In the genomic region with DNA sequence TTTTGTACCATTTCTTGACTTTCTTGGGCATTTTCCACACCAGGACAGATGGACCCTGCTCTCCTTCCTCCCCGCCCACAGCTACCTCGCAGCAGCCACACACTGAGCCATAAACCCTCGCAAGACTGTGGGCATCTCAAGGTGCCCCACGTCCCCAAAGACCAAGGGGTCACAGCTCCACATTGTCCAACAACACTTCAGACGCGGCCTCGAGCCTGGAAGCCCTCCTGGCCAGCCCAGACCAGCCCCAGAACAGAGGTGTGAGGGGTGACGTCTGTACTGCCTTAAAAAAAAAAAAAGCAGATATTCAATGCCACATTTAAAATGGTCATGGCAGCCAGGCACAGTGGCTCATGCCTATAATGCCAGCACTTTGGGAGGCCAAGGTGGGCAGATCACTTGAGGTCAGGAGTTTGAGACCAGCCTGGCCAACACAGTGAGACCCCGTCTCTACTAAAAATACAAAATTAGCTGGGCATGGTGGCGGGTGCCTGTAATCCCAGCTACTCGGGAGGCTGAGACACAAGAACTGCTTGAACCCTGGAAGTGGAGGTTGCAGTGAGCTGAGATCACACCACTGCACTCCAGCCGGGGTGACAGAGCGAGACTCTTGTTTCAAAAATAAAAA, we compare ENCODE assay signal across 9 cellular contexts. TPM values are rescaled to one million over a fixed set of nuclear protein-coding genes. Genes with fewer than 3 reads are reported as not detected.
DNase-seq lines count a peak whose midpoint lies in the region; ATAC-seq, FAIRE-seq and TF ChIP-seq lines count a peak whose summit lies in the region.
"Not testable (repeated sequence)": the region's sequence is repeated elsewhere in the genome, so short reads cannot be mapped to it uniquely, and the experiment has no call there.
"Had no signal": no experiment of that assay in that cellular context is flagged by ENCODE, and none has a peak within 500 bp of the region (broad histone marks: within the 10 kb centered on the region; RNA-seq: fewer than 3 reads in every experiment).

No MANE protein-coding gene starts in this region.

- not testable (repeated sequence) for TF ChIP-seq POLR2A in HepG2 (IDR thresholded peaks at IDR 0.05; ENCODE audit: insufficient read depth in 1 of 2, low read depth in 2 of 2, low read length in 2 of 2); transverse colon (IDR thresholded peaks at IDR 0.05)

- H3K27ac Mint-ChIP-seq in Calu3 (ENCODE audit: unreplicated experiment) (peak overlapping the region; percentile 30), HFFc6 (peak overlapping the region; percentile 95), nephron (peak overlapping the region; percentile 8 to 48 (median 42))
- peak overlapping the region; percentile 55 for H3K27ac Mint-ChIP-seq in activated naive CD4-positive, alpha-beta T cell treated with anti-CD3 and anti-CD28 coated beads, Interleukin-2, amount 50 U/mL, for 24 hours
- not testable (repeated sequence) for H3K27ac Mint-ChIP-seq in glutamatergic neuron (ENCODE audit: unreplicated experiment)

- not testable (repeated sequence) for TF ChIP-seq CTCF in Calu3 (IDR thresholded peaks at IDR 0.05; ENCODE audit: unreplicated experiment); HFFc6 (IDR thresholded peaks at IDR 0.05); glutamatergic neuron (IDR thresholded peaks at IDR 0.05; ENCODE audit: partially characterized antibody, unreplicated experiment); HepG2 (CRISPR knock-in tag; IDR thresholded peaks at IDR 0.05); nephron (IDR thresholded peaks at IDR 0.05; ENCODE audit: unreplicated experiment in 3 of 3); transverse colon (IDR thresholded peaks at IDR 0.05)

- intact Hi-C loops in Calu3 (cut with micrococcal nuclease; ENCODE audit: unreplicated experiment); HepG2 (cut with micrococcal nuclease; ENCODE audit: unreplicated experiment); transverse colon (cut with DNase I; ENCODE audit: low total_unique reads): not testable (repeated sequence)

- TF ChIP-seq EP300 in HepG2 (IDR thresholded peaks at IDR 0.05; ENCODE audit: low read depth in 2 of 2, low read length in 2 of 2); HepG2 (CRISPR knock-in tag; IDR thresholded peaks at IDR 0.05; ENCODE audit: borderline replicate concordance); transverse colon (IDR thresholded peaks at IDR 0.05; ENCODE audit: low read depth): not testable (repeated sequence)

- H3K4me1 Mint-ChIP-seq in Calu3 (ENCODE audit: low read depth, unreplicated experiment) (peaks cover 10% of the 10 kb centered on the region), glutamatergic neuron (ENCODE audit: low read depth, unreplicated experiment) (peaks cover 20% of the 10 kb centered on the region), nephron (peaks cover 38% of the 10 kb centered on the region)
- not testable (repeated sequence) for H3K4me1 Mint-ChIP-seq in HFFc6 (ENCODE audit: low read depth); activated naive CD4-positive, alpha-beta T cell treated with anti-CD3 and anti-CD28 coated beads, Interleukin-2, amount 50 U/mL, for 24 hours

- H3K36me3 Mint-ChIP-seq in Calu3 (ENCODE audit: insufficient read depth, unreplicated experiment): peaks cover 35% of the 10 kb centered on the region
- not testable (repeated sequence) for H3K36me3 Mint-ChIP-seq in HFFc6 (ENCODE audit: low read depth); activated naive CD4-positive, alpha-beta T cell treated with anti-CD3 and anti-CD28 coated beads, Interleukin-2, amount 50 U/mL, for 24 hours; glutamatergic neuron (ENCODE audit: unreplicated experiment); nephron (ENCODE audit: low read depth)

- ATAC-seq in HepG2: not testable (repeated sequence)

- not testable (repeated sequence) for H3K27ac ChIP-seq in HepG2 (ENCODE audit: extremely low read length, insufficient read depth, low read length)
- H3K27ac ChIP-seq in rectal smooth muscle tissue (ENCODE audit: low read depth, low read length) (peak overlapping the region; percentile 99), transverse colon (peak overlapping the region; percentile 57 to 93 (median 78))

- not testable (repeated sequence) for DNase-seq in Calu3; HFFc6; glutamatergic neuron; HepG2 (ENCODE audit: low spot score); transverse colon

- not testable (repeated sequence) for H3K27me3 ChIP-seq in HepG2 (ENCODE audit: control insufficient read depth in 1 of 2, insufficient read depth in 2 of 2, low read length in 2 of 2); rectal smooth muscle tissue (ENCODE audit: control insufficient read depth, insufficient read depth, low read length); transverse colon

- H3K27me3 Mint-ChIP-seq in Calu3 (ENCODE audit: unreplicated experiment); HFFc6 (ENCODE audit: insufficient read depth); activated naive CD4-positive, alpha-beta T cell treated with anti-CD3 and anti-CD28 coated beads, Interleukin-2, amount 50 U/mL, for 24 hours; glutamatergic neuron (ENCODE audit: unreplicated experiment); nephron (ENCODE audit: low read depth): not testable (repeated sequence)

- H3K4me3 ChIP-seq in HepG2 (replicated peaks in 1 of 3; ENCODE audit: insufficient read depth in 1 of 3, low read depth in 2 of 3, low read length in 3 of 3); rectal smooth muscle tissue (ENCODE audit: low read length); transverse colon: not testable (repeated sequence)

- POLR2A ChIA-PET in HepG2 (lab: Yijun Ruan, JAX): interaction anchor here (0.9 kb wide), 1 partner anchor 9 kb away, joined by 4 read pairs; no protein-coding TSS in a partner anchor

- CTCF ChIA-PET in Calu3 (lab: Charles Lee); HepG2 (lab: Yijun Ruan, JAX; ENCODE audit: low intra/inter-chr PET ratio, low total read pairs): not testable (repeated sequence)

- not testable (repeated sequence) for H4K20me1 ChIP-seq in HepG2 (ENCODE audit: insufficient read depth, low read length)

- not testable (repeated sequence) for FAIRE-seq in HepG2 (lab: Jason Lieb, UNC)

- not testable (repeated sequence) for H2AFZ ChIP-seq in HepG2 (ENCODE audit: low read length)

- not testable (repeated sequence) for H3K4me2 ChIP-seq in HepG2 (ENCODE audit: low read depth, low read length)

- in situ Hi-C loops in HepG2 (cut with HindIII; ENCODE audit: extremely low pct_ligation_motif_present, low pct_unique_long_range_greater_than_20kb); transverse colon (cut with MboI; ENCODE audit: low pct_ligation_motif_present in 1 of 4, low pct_unique_long_range_greater_than_20kb in 1 of 4, low sequenced_read_pairs in 3 of 4): not testable (repeated sequence)

- not testable (repeated sequence) for H3K9me3 ChIP-seq in HepG2 (ENCODE audit: low read length); transverse colon

- peaks cover 30% of the 10 kb centered on the region for H3K4me1 ChIP-seq in HepG2 (ENCODE audit: insufficient read depth, low read length)
- peaks cover 25% of the 10 kb centered on the region for H3K4me1 ChIP-seq in rectal smooth muscle tissue (ENCODE audit: control insufficient read depth, insufficient read depth, low read length)
- peaks cover 8 to 41% (median 30%) of the 10 kb centered on the region in 4 donors for H3K4me1 ChIP-seq in transverse colon

- not testable (repeated sequence) for H3K9ac ChIP-seq in HepG2 (ENCODE audit: insufficient read depth, low read depth, low read length); rectal smooth muscle tissue (ENCODE audit: low read length)

- not testable (repeated sequence) for BruUV-seq in Calu3 (replicated peaks; lab: Mats Ljungman, UMichigan); HepG2 (replicated peaks; lab: Mats Ljungman, UMichigan)

- H3K79me2 ChIP-seq in HepG2 (ENCODE audit: insufficient read depth, low read length): peaks cover 26% of the 10 kb centered on the region

- 95% methylated on average over 13 of the region's 13 CpGs for WGBS in HepG2 (ENCODE audit: low lambda C conversion rate)
- 90% methylated on average over 13 of the region's 13 CpGs; no CpG with 5 or more reads in 1 of the 2 donors for WGBS in transverse colon (ENCODE audit: low coverage in 1 of 2), 2 donors

- H3K36me3 ChIP-seq in HepG2 (replicated peaks in 1 of 2; ENCODE audit: control insufficient read depth in 1 of 2, insufficient read depth in 2 of 2, low read length in 2 of 2); rectal smooth muscle tissue (ENCODE audit: control insufficient read depth, insufficient read depth, low read length); transverse colon: not testable (repeated sequence)

- not testable (repeated sequence) for TF ChIP-seq RAD21 in HepG2 (CRISPR knock-in tag; IDR thresholded peaks at IDR 0.05)

- not testable (repeated sequence) for H3K9me3 Mint-ChIP-seq in Calu3 (ENCODE audit: low read depth, unreplicated experiment); HFFc6; activated naive CD4-positive, alpha-beta T cell treated with anti-CD3 and anti-CD28 coated beads, Interleukin-2, amount 50 U/mL, for 24 hours; glutamatergic neuron (ENCODE audit: unreplicated experiment); nephron

- H3K4me3 Mint-ChIP-seq in Calu3 (ENCODE audit: low read depth, unreplicated experiment); activated naive CD4-positive, alpha-beta T cell treated with anti-CD3 and anti-CD28 coated beads, Interleukin-2, amount 50 U/mL, for 24 hours; nephron: not testable (repeated sequence)
- peak overlapping the region; percentile 57 for H3K4me3 Mint-ChIP-seq in HFFc6
- peak overlapping the region; percentile 61 for H3K4me3 Mint-ChIP-seq in glutamatergic neuron (ENCODE audit: unreplicated experiment)

RNA-seq across cellular contexts. Expression of gene DIP2C, which starts 36.5 kb away (rescaled TPM):
- total RNA-seq in Calu3 (2022) (11.0 and 13.2 TPM in 2 replicates), glutamatergic neuron (ENCODE audit: unreplicated experiment) (52.6 TPM), HepG2 (2016; rRNA removed; fragmentation: Illumina TruSeq; extraction: Trizol) (2.2 and 2.7 TPM in 2 replicates), transverse colon (10 to 100 TPM; 13.4 to 32.0 (median 18.4) TPM)
- 10 to 100 TPM; 23.2 to 28.9 (median 26.3) TPM for total RNA-seq in HFFc6 (2021; fragmentation: NEBNext Ultra II Directional; extraction: Animal tissue kit (Norgen Biotek cat#: 25700))
- 4.0 and 4.2 TPM in 2 replicates for total RNA-seq in HepG2 (2016; cell fraction: cytosol; rRNA removed; fragmentation: Illumina TruSeq; extraction: Trizol; ENCODE audit: low read depth)
- total RNA-seq in HepG2 (2016; cell fraction: insoluble cytoplasmic fraction; rRNA removed; fragmentation: Illumina TruSeq; extraction: Trizol): 2.2 and 2.3 TPM in 2 replicates
- total RNA-seq in HepG2 (2016; cell fraction: membrane; rRNA removed; fragmentation: Illumina TruSeq; extraction: Trizol): 2.5 and 3.0 TPM in 2 replicates
- total RNA-seq in HepG2 (2016; cell fraction: nucleus; rRNA removed; fragmentation: Illumina TruSeq; extraction: Trizol): 2.7 and 3.4 TPM in 2 replicates
- 2.7 and 3.0 TPM in 2 replicates for polyA plus RNA-seq in HepG2 (2011; rRNA removed)
- polyA plus RNA-seq in HepG2 (2011; cell fraction: cytosol; rRNA removed): 2.9 and 3.2 TPM in 2 replicates
- 8.3 and 9.5 TPM in 2 replicates for polyA plus RNA-seq in HepG2 (2011; cell fraction: nucleus; rRNA removed)
- polyA plus RNA-seq in HepG2 (2012): 3.6 and 4.9 TPM in 2 replicates
- polyA plus RNA-seq in HepG2 (2016; cell fraction: cytosol; fragmentation: Illumina TruSeq; extraction: Trizol; ENCODE audit: low read depth): 0.23 TPM in 2 replicates
- 2.0 and 2.4 TPM in 2 replicates for polyA plus RNA-seq in HepG2 (2016; cell fraction: insoluble cytoplasmic fraction; fragmentation: Illumina TruSeq; extraction: Trizol; ENCODE audit: low read depth)
- 0.55 and 0.69 TPM in 2 replicates for polyA plus RNA-seq in HepG2 (2016; cell fraction: membrane; fragmentation: Illumina TruSeq; extraction: Trizol; ENCODE audit: low read depth)
- polyA plus RNA-seq in HepG2 (2016; cell fraction: nucleus; fragmentation: Illumina TruSeq; extraction: Trizol; ENCODE audit: insufficient read depth, low read depth): 4.2 and 4.7 TPM in 2 replicates
- 0.70 and 7.2 TPM in 2 replicates for polyA minus RNA-seq in HepG2 (2011; rRNA and poly(A)+ RNA removed; ENCODE audit: low replicate concordance)
- 3.9 and 4.3 TPM in 2 replicates for polyA minus RNA-seq in HepG2 (2011; cell fraction: cytosol; rRNA and poly(A)+ RNA removed)
- 7.5 and 9.1 TPM in 2 replicates for polyA minus RNA-seq in HepG2 (2011; cell fraction: nucleus; rRNA and poly(A)+ RNA removed)
- polyA plus RNA-seq: CD14-positive monocyte had no signal
